In the genomic region with DNA sequence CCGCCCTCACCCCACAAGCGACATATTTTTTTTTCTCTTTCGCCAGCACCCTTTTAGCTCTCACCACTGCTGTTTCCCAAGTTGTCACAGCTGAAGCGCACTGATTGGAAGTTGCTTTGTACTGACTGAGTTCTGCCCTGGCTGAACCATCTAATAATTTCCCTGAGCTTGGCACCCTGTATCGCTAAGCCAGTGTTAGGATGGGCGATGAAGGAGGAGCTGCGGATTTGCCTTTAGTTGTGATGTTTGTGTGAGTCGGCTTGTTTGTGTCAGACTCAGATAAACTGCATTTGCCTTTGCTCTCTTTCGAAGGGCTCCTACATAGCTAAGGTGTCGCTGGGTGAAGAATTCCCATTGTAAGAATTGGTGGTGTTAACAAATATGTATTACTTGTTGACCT, we compare ENCODE assay signal across 8 cellular contexts. TPM values are rescaled to one million over a fixed set of nuclear protein-coding genes. Genes with fewer than 3 reads are reported as not detected.
DNase-seq lines count a peak whose midpoint lies in the region; ATAC-seq and TF ChIP-seq lines count a peak whose summit lies in the region.

No MANE protein-coding gene starts in this region.

- H3K9me3 ChIP-seq in IMR-90 (ENCODE audit: control insufficient read depth, insufficient read depth, low read length), result no peaks in the 10 kb centered on the region

- H2BK15ac ChIP-seq in IMR-90 (ENCODE audit: low read depth, low read length), result peak overlapping the region; percentile 3; the same call in 1 of the 3 replicates

- H3K4me2 ChIP-seq in IMR-90 (ENCODE audit: low read depth, low read length), result peak overlapping the region; percentile 93

- 0 out of 2 replicates have a peak overlapping the region, but pooled peaks have one; percentile 22 for H3K18ac ChIP-seq in IMR-90 (ENCODE audit: low read depth, low read length)

- CTCF ChIA-PET in IMR-90 (lab: Yijun Ruan, JAX), result interaction anchor here (0.9 to 1.1 kb wide), 2 partner anchors 132 to 160 kb away, joined by 3 to 4 read pairs; no protein-coding TSS in a partner anchor

- H2BK5ac ChIP-seq in IMR-90 (ENCODE audit: low read depth, low read length, poor library complexity, severe bottlenecking), result no peak overlapping the region

- dilution Hi-C loops in IMR-90 (cut with HindIII; ENCODE audit: low sequenced_read_pairs, unreplicated experiment), result no loop called here

- no peak overlapping the region for H2BK20ac ChIP-seq in IMR-90 (ENCODE audit: low read depth, low read length)

- H3K4ac ChIP-seq in IMR-90 (ENCODE audit: low read depth, low read length), result peak overlapping the region; percentile 68

- no peak overlapping the region for H2AK9ac ChIP-seq in IMR-90 (replicated peaks; ENCODE audit: low read depth, low read length, poor library complexity)

- peak overlapping the region; percentile 53 for H2BK120ac ChIP-seq in IMR-90 (ENCODE audit: low read depth, low read length)

- TF ChIP-seq RAD21 in IMR-90 (IDR thresholded peaks at IDR 0.05; ENCODE audit: low read length), result no peak

- H3K23ac ChIP-seq in IMR-90 (ENCODE audit: low read depth, low read length), result peak overlapping the region; percentile 69; the same call in 1 of the 2 replicates

- peak overlapping the region; percentile 73 for H3K9ac ChIP-seq in IMR-90 (ENCODE audit: low read depth, low read length)

- no peaks in the 10 kb centered on the region for H3K9me3 Mint-ChIP-seq in naive thymus-derived CD8-positive, alpha-beta T cell

- no peak overlapping the region for H2AFZ ChIP-seq in IMR-90 (replicated peaks; ENCODE audit: low read length, poor library complexity)

- ATAC-seq in IMR-90 (ENCODE audit: low read depth), result no peak
- ATAC-seq in naive thymus-derived CD8-positive, alpha-beta T cell, result no peak
- no peak for ATAC-seq in GM21786 (IDR thresholded peaks at IDR 0.05; ENCODE audit: unreplicated experiment)

- H3K56ac ChIP-seq in IMR-90 (ENCODE audit: extremely low read depth, insufficient read depth, low read length), result 0 out of 2 replicates have a peak overlapping the region, but pooled peaks have one; percentile 4

- peaks cover 0 to 2% (median 0%) of the 10 kb centered on the region in 3 donors for H3K36me3 Mint-ChIP-seq in naive thymus-derived CD8-positive, alpha-beta T cell

- H3K4me3 Mint-ChIP-seq in naive thymus-derived CD8-positive, alpha-beta T cell, result peak overlapping the region; percentile 85 to 97 (median 90)

- intact Hi-C loops in IMR-90 (cut with micrococcal nuclease), result loop anchor here (5.0 to 10.0 kb wide), 3 partner anchors 45 to 277 kb away; no protein-coding TSS in a partner anchor
- intact Hi-C loops in dorsolateral prefrontal cortex (cut with DNase I), result loop anchor here (5.0 to 10.0 kb wide), 10 partner anchors 110 to 355 kb away; a partner anchor contains a TSS

- H3K4me1 Mint-ChIP-seq in naive thymus-derived CD8-positive, alpha-beta T cell, result peaks cover 25 to 52% (median 49%) of the 10 kb centered on the region in 4 donors

- no peaks in the 10 kb centered on the region for H3K27me3 ChIP-seq in IMR-90 (ENCODE audit: control insufficient read depth, insufficient read depth, low read length)
- H3K27me3 ChIP-seq in dorsolateral prefrontal cortex, result no peaks in the 10 kb centered on the region

- H3K4me1 ChIP-seq in IMR-90 (ENCODE audit: control insufficient read depth, insufficient read depth, low read length), result peaks cover 9% of the 10 kb centered on the region; the same call in 1 of the 2 replicates

- H4K5ac ChIP-seq in IMR-90 (ENCODE audit: low read depth, low read length), result peak overlapping the region; percentile 14; the same call in 1 of the 2 replicates

- 0 out of 2 replicates have a peak overlapping the region, but pooled peaks have one; percentile 19 for H4K91ac ChIP-seq in IMR-90 (ENCODE audit: insufficient read depth, low read depth, low read length)

- H3K27ac ChIP-seq in IMR-90 (ENCODE audit: insufficient read depth, low read length) (no peak overlapping the region), dorsolateral prefrontal cortex (peak overlapping the region in 5 of 59 donors; percentile 0 to 83 (median 38))

- peak overlapping the region; percentile 84 for H3K14ac ChIP-seq in IMR-90 (replicated peaks; ENCODE audit: low read depth, low read length)

- H3K79me1 ChIP-seq in IMR-90 (ENCODE audit: low read depth in 1 of 2, low read length in 2 of 2), result peaks cover 20 to 57% of the 10 kb centered on the region in 2 experiments

- DNase-seq in AG10803 (ENCODE audit: low read depth) (peak; percentile 27), IMR-90 (no peak), dorsolateral prefrontal cortex (peak in 1 of 10 donors; percentile 13), EL (no peak), OCI-M1 (lab: John Stamatoyannopoulos, UW) (no peak)
- no peak for DNase-seq in naive thymus-derived CD8-positive, alpha-beta T cell
- DNase-seq in stimulated activated CD4-positive, alpha-beta T cell treated with anti-CD3 and anti-CD28 coated beads, Interleukin-4, amount 100 ng/mL, for 1 hour, result no peak

- in situ Hi-C loops in IMR-90 (cut with MboI; ENCODE audit: low sequenced_read_pairs), result loop anchor here (10.0 kb wide), 1 partner anchor 113 kb away; no protein-coding TSS in a partner anchor

- H4K20me1 ChIP-seq in IMR-90 (ENCODE audit: insufficient read depth, low read length), result peaks cover 14% of the 10 kb centered on the region

- no peak for TF ChIP-seq POLR2A in IMR-90 (IDR thresholded peaks at IDR 0.05; ENCODE audit: low read depth, low read length)

- H3K4me3 ChIP-seq in AG10803 (ENCODE audit: low read length) (peak overlapping the region; percentile 69), IMR-90 (ENCODE audit: insufficient read depth, low read depth, low read length) (peak overlapping the region; percentile 66), dorsolateral prefrontal cortex (peak overlapping the region; percentile 60 to 94 (median 81))

- BruUV-seq in IMR-90 (replicated peaks; lab: Mats Ljungman, UMichigan), result no TSS peak

- H4K8ac ChIP-seq in IMR-90 (ENCODE audit: low read depth in 2 of 2, low read length in 2 of 2), result peak overlapping the region; percentile 10 to 28; a peak in 2 of 4 replicates

- no peaks in the 10 kb centered on the region for H3K27me3 Mint-ChIP-seq in naive thymus-derived CD8-positive, alpha-beta T cell

- H2AK5ac ChIP-seq in IMR-90 (ENCODE audit: low read depth, low read length), result peak overlapping the region; percentile 65; the same call in 1 of the 2 replicates

- H3K27ac Mint-ChIP-seq in naive thymus-derived CD8-positive, alpha-beta T cell, result peak overlapping the region in 9 of 10 donors; percentile 1 to 94 (median 56)

- WGBS in IMR-90 (ENCODE audit: extremely low coverage in 2 of 2, insufficient read length in 1 of 2), 2 experiments, result 20% methylated on average over 1 of the region's 10 CpGs; no CpG with 5 or more reads in 1 of the 2 experiments

- H3K36me3 ChIP-seq in IMR-90 (ENCODE audit: control insufficient read depth, insufficient read depth, low read length), result peaks cover 2% of the 10 kb centered on the region; the same call in 1 of the 2 replicates

- TF ChIP-seq CTCF in AG10803 (conservative IDR thresholded peaks at IDR 0.05; ENCODE audit: low read length), result no peak
- TF ChIP-seq CTCF in IMR-90 (conservative IDR thresholded peaks at IDR 0.05; ENCODE audit: low read depth, low read length), result no peak
- TF ChIP-seq CTCF in dorsolateral prefrontal cortex (IDR thresholded peaks at IDR 0.05 in 54 of 56, conservative IDR thresholded peaks at IDR 0.05 in 2 of 56; ENCODE audit: low read depth in 1 of 56, partially characterized antibody in 56 of 56), result no peak

- peaks cover 12% of the 10 kb centered on the region for H3K9me1 ChIP-seq in IMR-90 (ENCODE audit: insufficient read depth, low read length)

- POLR2A ChIA-PET in IMR-90 (lab: Charles Lee; ENCODE audit: unreplicated experiment), result no interaction called here
- POLR2A ChIA-PET in naive thymus-derived CD8-positive, alpha-beta T cell (lab: Charles Lee), result interaction anchor here (0.8 to 2.6 kb wide), 4 partner anchors 11 to 144 kb away, joined by 4 to 20 read pairs (median 4); no protein-coding TSS in a partner anchor

TF ChIP-seq in IMR-90, 13 proteins besides CTCF, POLR2A, EP300 and RAD21 (continues in another document):
- TF ChIP-seq CEBPB (IDR thresholded peaks at IDR 0.05; ENCODE audit: low read depth, low read length) (no peak), BHLHE40 (IDR thresholded peaks at IDR 0.05; ENCODE audit: low read depth, low read length) (no peak), MAFK (IDR thresholded peaks at IDR 0.05; ENCODE audit: low read depth, low read length) (no peak), NFE2L2 (IDR thresholded peaks at IDR 0.05; ENCODE audit: low read depth, low read length) (no peak), RFX5 (IDR thresholded peaks at IDR 0.05; ENCODE audit: low read depth, low read length) (no peak), MXI1 (IDR thresholded peaks at IDR 0.05; ENCODE audit: borderline replicate concordance, low read depth, low read length) (no peak), MAZ (IDR thresholded peaks at IDR 0.05; ENCODE audit: borderline replicate concordance, low read depth, low read length) (no peak), FOS (IDR thresholded peaks at IDR 0.05; ENCODE audit: low read depth, low read length) (no peak), RCOR1 (IDR thresholded peaks at IDR 0.05; ENCODE audit: insufficient replicate concordance, low read length) (no peak)
- TF ChIP-seq, protein P1, sequence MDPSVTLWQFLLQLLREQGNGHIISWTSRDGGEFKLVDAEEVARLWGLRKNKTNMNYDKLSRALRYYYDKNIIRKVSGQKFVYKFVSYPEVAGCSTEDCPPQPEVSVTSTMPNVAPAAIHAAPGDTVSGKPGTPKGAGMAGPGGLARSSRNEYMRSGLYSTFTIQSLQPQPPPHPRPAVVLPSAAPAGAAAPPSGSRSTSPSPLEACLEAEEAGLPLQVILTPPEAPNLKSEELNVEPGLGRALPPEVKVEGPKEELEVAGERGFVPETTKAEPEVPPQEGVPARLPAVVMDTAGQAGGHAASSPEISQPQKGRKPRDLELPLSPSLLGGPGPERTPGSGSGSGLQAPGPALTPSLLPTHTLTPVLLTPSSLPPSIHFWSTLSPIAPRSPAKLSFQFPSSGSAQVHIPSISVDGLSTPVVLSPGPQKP (IDR thresholded peaks at IDR 0.05; ENCODE audit: borderline replicate concordance, low read depth, low read length), result no peak

RNA-seq across cellular contexts. Expression of a gene that starts 1.3 kb away (rescaled TPM):
- total RNA-seq in IMR-90 (2012; rRNA removed) (4.3 and 4.7 TPM in 2 replicates), dorsolateral prefrontal cortex (10 to 100 TPM; 17.9 to 47.7 (median 29.0) TPM)
- 3.2 and 3.5 TPM in 2 replicates for polyA plus RNA-seq in IMR-90 (2012; rRNA removed)
- 1.3 and 1.8 TPM in 2 replicates for polyA plus RNA-seq in IMR-90 (2012; cell fraction: cytosol; rRNA removed)
- polyA plus RNA-seq in IMR-90 (2012; cell fraction: nucleus; rRNA removed; ENCODE audit: low replicate concordance), result 3.4 and 6.4 TPM in 2 replicates
- 10 to 100 TPM; 32.9 to 35.1 TPM for total RNA-seq in naive thymus-derived CD8-positive, alpha-beta T cell
- polyA plus RNA-seq in naive thymus-derived CD8-positive, alpha-beta T cell, result 10 to 100 TPM in 2 of 3 donors, 1 to 10 TPM in 1; 6.7 to 12.7 (median 10.3) TPM
